1 cellular context compared by ENCODE assay signal in the genomic region with DNA sequence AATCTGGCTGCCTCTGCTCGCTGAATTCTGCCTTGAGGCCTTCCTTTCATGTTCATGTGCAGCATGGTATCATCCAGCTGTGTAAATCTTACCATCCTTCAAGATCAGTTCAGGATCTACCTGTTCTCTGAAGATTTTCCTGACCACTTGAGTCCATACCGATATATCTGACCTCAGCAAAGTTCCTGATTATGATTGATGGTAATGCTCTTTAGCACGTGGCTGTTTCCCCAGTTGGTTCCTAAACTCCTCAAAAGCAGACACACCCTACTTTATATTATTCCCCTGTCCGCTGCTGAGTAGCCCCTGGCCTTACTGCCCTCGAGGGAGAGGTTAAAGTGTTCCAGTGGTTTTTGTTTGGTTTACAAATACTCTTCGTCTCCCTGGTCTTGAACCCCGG.
TF ChIP-seq lines count a peak whose summit lies in the region.

No MANE protein-coding gene starts in this region.

TF ChIP-seq in K562, 482 proteins besides CTCF, POLR2A, EP300 and RAD21 (continued from another document):
- TF ChIP-seq, protein P1, sequence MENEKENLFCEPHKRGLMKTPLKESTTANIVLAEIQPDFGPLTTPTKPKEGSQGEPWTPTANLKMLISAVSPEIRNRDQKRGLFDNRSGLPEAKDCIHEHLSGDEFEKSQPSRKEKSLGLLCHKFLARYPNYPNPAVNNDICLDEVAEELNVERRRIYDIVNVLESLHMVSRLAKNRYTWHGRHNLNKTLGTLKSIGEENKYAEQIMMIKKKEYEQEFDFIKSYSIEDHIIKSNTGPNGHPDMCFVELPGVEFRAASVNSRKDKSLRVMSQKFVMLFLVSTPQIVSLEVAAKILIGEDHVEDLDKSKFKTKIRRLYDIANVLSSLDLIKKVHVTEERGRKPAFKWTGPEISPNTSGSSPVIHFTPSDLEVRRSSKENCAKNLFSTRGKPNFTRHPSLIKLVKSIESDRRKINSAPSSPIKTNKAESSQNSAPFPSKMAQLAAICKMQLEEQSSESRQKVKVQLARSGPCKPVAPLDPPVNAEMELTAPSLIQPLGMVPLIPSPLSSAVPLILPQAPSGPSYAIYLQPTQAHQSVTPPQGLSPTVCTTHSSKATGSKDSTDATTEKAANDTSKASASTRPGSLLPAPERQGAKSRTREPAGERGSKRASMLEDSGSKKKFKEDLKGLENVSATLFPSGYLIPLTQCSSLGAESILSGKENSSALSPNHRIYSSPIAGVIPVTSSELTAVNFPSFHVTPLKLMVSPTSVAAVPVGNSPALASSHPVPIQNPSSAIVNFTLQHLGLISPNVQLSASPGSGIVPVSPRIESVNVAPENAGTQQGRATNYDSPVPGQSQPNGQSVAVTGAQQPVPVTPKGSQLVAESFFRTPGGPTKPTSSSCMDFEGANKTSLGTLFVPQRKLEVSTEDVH (IDR thresholded peaks at IDR 0.05; ENCODE audit: low read depth, partially characterized antibody): no peak
- TF ChIP-seq, protein P2, sequence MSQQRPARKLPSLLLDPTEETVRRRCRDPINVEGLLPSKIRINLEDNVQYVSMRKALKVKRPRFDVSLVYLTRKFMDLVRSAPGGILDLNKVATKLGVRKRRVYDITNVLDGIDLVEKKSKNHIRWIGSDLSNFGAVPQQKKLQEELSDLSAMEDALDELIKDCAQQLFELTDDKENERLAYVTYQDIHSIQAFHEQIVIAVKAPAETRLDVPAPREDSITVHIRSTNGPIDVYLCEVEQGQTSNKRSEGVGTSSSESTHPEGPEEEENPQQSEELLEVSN (IDR thresholded peaks at IDR 0.05; ENCODE audit: borderline replicate concordance in 1 of 2, extremely low read depth in 1 of 2, insufficient read depth in 1 of 2, insufficient read length in 1 of 2, low read depth in 1 of 2, low read length in 1 of 2, poor library complexity in 1 of 2, severe bottlenecking in 1 of 2): peak in 1 of 2 experiments; percentile 15
- TF ChIP-seq HDGF (IDR thresholded peaks at IDR 0.05) (no peak), MEIS2 (IDR thresholded peaks at IDR 0.05; ENCODE audit: partially characterized antibody) (peak; percentile 91), CEBPG (CRISPR knock-in tag; IDR thresholded peaks at IDR 0.05) (no peak), CEBPG (tag; conservative IDR thresholded peaks at IDR 0.05 in 1 of 2, IDR thresholded peaks at IDR 0.05 in 1 of 2) (no peak), ZBED1 (IDR thresholded peaks at IDR 0.05) (no peak), L3MBTL2 (IDR thresholded peaks at IDR 0.05) (peak; percentile 78), WHSC1 (IDR thresholded peaks at IDR 0.05; ENCODE audit: low read length) (no peak), ZNF174 (CRISPR knock-in tag; IDR thresholded peaks at IDR 0.05) (no peak), SAP30 (IDR thresholded peaks at IDR 0.05; ENCODE audit: borderline replicate concordance, insufficient read depth, low read depth, low read length, poor library complexity, severe bottlenecking) (no peak), IFI16 (CRISPR knock-in tag; IDR thresholded peaks at IDR 0.05) (no peak)
